Comparison of ENCODE assay signal across 8 cellular contexts in genomic region chr12:89882051-89882450, GRCh38.
A peak's percentile ranks its signal among the peaks of the same experiment; 100 is the strongest.
DNase-seq lines count a peak whose midpoint lies in the region; ATAC-seq and TF ChIP-seq lines count a peak whose summit lies in the region.

No MANE protein-coding gene starts in this region.

- peaks cover 2% of the 10 kb centered on the region for H3K36me3 Mint-ChIP-seq in activated T-cell treated with anti-CD3 and anti-CD28 coated beads, Interleukin-2, amount 50 U/mL, for 4 hours (ENCODE audit: insufficient read depth)
- H3K36me3 Mint-ChIP-seq in activated CD8-positive, alpha-beta T cell treated with anti-CD3 and anti-CD28 coated beads for 36 hours (ENCODE audit: low read depth) = peaks cover 5% of the 10 kb centered on the region

- no peak overlapping the region for H3K4me3 Mint-ChIP-seq in activated T-cell treated with anti-CD3 and anti-CD28 coated beads, Interleukin-2, amount 50 U/mL, for 4 hours
- no peak overlapping the region for H3K4me3 Mint-ChIP-seq in activated CD8-positive, alpha-beta T cell treated with anti-CD3 and anti-CD28 coated beads for 36 hours

- ATAC-seq in activated T-cell treated with anti-CD3 and anti-CD28 coated beads, Interleukin-2, amount 50 U/mL, for 4 hours = peak; percentile 45 to 49
- peak; percentile 40 for ATAC-seq in HG02840 (IDR thresholded peaks at IDR 0.05; ENCODE audit: low FRiP score, unreplicated experiment)
- peak; percentile 56 for ATAC-seq in activated CD8-positive, alpha-beta T cell treated with anti-CD3 and anti-CD28 coated beads for 36 hours
- no peak for ATAC-seq in left colon

- peaks cover 53% of the 10 kb centered on the region for H3K4me1 Mint-ChIP-seq in activated T-cell treated with anti-CD3 and anti-CD28 coated beads, Interleukin-2, amount 50 U/mL, for 4 hours (ENCODE audit: low read depth)
- peaks cover 50% of the 10 kb centered on the region for H3K4me1 Mint-ChIP-seq in activated CD8-positive, alpha-beta T cell treated with anti-CD3 and anti-CD28 coated beads for 36 hours (ENCODE audit: low read depth)

- no peak for DNase-seq in activated T-cell treated with anti-CD3 and anti-CD28 coated beads, Interleukin-2, amount 50 U/mL, for 4 hours
- no peak for DNase-seq in activated T-cell treated with anti-CD3 and anti-CD28 coated beads, Interleukin-2, amount 50 U/mL, for 48 hours
- peak; percentile 47 for DNase-seq in activated CD8-positive, alpha-beta T cell treated with anti-CD3 and anti-CD28 coated beads for 36 hours
- DNase-seq in stimulated activated CD8-positive, alpha-beta memory T cell treated with anti-CD3 and anti-CD28 coated beads, Interleukin-4, amount 100 ng/mL, for 48 hours = peak; percentile 32
- DNase-seq in left colon (no peak), NCI-H1092 treated with DMSO at 0.1 percent for 48 hours (lab: John Stamatoyannopoulos, UW) (no peak), NCI-H2107 (lab: John Stamatoyannopoulos, UW) (no peak)

- TF ChIP-seq CTCF in activated CD8-positive, alpha-beta T cell treated with anti-CD3 and anti-CD28 coated beads for 36 hours (IDR thresholded peaks at IDR 0.05) = no peak

- intact Hi-C loops in activated CD8-positive, alpha-beta T cell treated with anti-CD3 and anti-CD28 coated beads for 36 hours (cut with micrococcal nuclease) = no loop called here
- intact Hi-C loops in left colon (cut with DNase I, micrococcal nuclease) = no loop called here

- POLR2A ChIA-PET in activated CD8-positive, alpha-beta T cell treated with anti-CD3 and anti-CD28 coated beads for 36 hours (lab: Charles Lee) = interaction anchor here (0.9 kb wide), 1 partner anchor 18 kb away, joined by 7 read pairs; no protein-coding TSS in a partner anchor

- H3K27ac Mint-ChIP-seq in activated CD8-positive, alpha-beta T cell treated with anti-CD3 and anti-CD28 coated beads for 36 hours = peak overlapping the region; percentile 88

- CTCF ChIA-PET in activated CD8-positive, alpha-beta T cell treated with anti-CD3 and anti-CD28 coated beads for 36 hours (lab: Charles Lee) = no interaction called here

- no peaks in the 10 kb centered on the region for H3K9me3 Mint-ChIP-seq in activated T-cell treated with anti-CD3 and anti-CD28 coated beads, Interleukin-2, amount 50 U/mL, for 4 hours
- peaks cover 1% of the 10 kb centered on the region for H3K9me3 Mint-ChIP-seq in activated CD8-positive, alpha-beta T cell treated with anti-CD3 and anti-CD28 coated beads for 36 hours

- no peaks in the 10 kb centered on the region for H3K27me3 Mint-ChIP-seq in activated T-cell treated with anti-CD3 and anti-CD28 coated beads, Interleukin-2, amount 50 U/mL, for 4 hours (ENCODE audit: low read depth)
- H3K27me3 Mint-ChIP-seq in activated CD8-positive, alpha-beta T cell treated with anti-CD3 and anti-CD28 coated beads for 36 hours = no peaks in the 10 kb centered on the region

Comparison
In these comparisons a context has a peak if more than half of its experiments do, and no peak if none do; other contexts are left out.
1. DNase-seq: peak in activated CD8-positive, alpha-beta T cell treated with anti-CD3 and anti-CD28 coated beads for 36 hours (single experiment) and stimulated activated CD8-positive, alpha-beta memory T cell treated with anti-CD3 and anti-CD28 coated beads, Interleukin-4, amount 100 ng/mL, for 48 hours (single experiment); none in activated T-cell treated with anti-CD3 and anti-CD28 coated beads, Interleukin-2, amount 50 U/mL, for 4 hours (single experiment), activated T-cell treated with anti-CD3 and anti-CD28 coated beads, Interleukin-2, amount 50 U/mL, for 48 hours (0 of 2), left colon (0 of 2), NCI-H1092 treated with DMSO at 0.1 percent for 48 hours (single experiment) and NCI-H2107 (single experiment).